In genomic region chr14:100212476-100213333, GRCh38 we compare ENCODE assay signal across 1 cellular context.
TF ChIP-seq lines count a peak whose summit lies in the region.

No MANE protein-coding gene starts in this region.

TF ChIP-seq in IMR-90, 13 proteins besides CTCF, POLR2A, EP300 and RAD21:
- no peak for TF ChIP-seq CEBPB (IDR thresholded peaks at IDR 0.05; ENCODE audit: low read depth, low read length)
TF ChIP-seq in IMR-90: peak in this region for 0.
